22 cellular contexts compared by ENCODE assay signal in genomic region chrX:38612281-38612680, GRCh38. TPM values are rescaled to one million over a fixed set of nuclear protein-coding genes. Genes with fewer than 3 reads are reported as not detected.
"Had no signal": no experiment of that assay in that cellular context is flagged by ENCODE, and none has a peak within 500 bp of the region (broad histone marks: within the 10 kb centered on the region; RNA-seq: fewer than 3 reads in every experiment).

No MANE protein-coding gene starts in this region.

- H3K9me3 ChIP-seq: left ventricle myocardium inferior, pancreas, thyroid gland had no signal

- H3K36me3 ChIP-seq: left ventricle myocardium inferior, pancreas, thyroid gland had no signal

- DNase-seq: activated CD4-positive, alpha-beta memory T cell treated with anti-CD3 and anti-CD28 coated beads, Interleukin-2, amount 10 ng/mL, durations not matched to agents 7 days and 5 days; activated CD4-positive, alpha-beta T cell treated with anti-CD3 and anti-CD28 coated beads, Interleukin-2, amount 10 ng/mL, durations not matched to agents 24 days and 14 days; activated effector memory CD4-positive, alpha-beta T cell treated with anti-CD3 and anti-CD28 coated beads, Interleukin-2, amount 50 U/mL, for 16 hours; activated naive CD4-positive, alpha-beta T cell treated with anti-CD3 and anti-CD28 coated beads, Interleukin-2, amount 50 U/mL, for 16 hours; activated T-cell treated with anti-CD3 and anti-CD28 coated beads for 4 hours; dermis blood vessel endothelial cell; effector CD8-positive, alpha-beta T cell; erythroblast; foreskin fibroblast; immature natural killer cell; kidney glomerular epithelial cell; left ventricle myocardium inferior; pancreas; stimulated activated CD4-positive, alpha-beta T cell treated with anti-CD3 and anti-CD28 coated beads, Interleukin-2, amount 100 ng/mL, for 48 hours; stimulated activated naive CD4-positive, alpha-beta T cell treated with Interleukin-2 at 50 U/mL for 16 hours had no signal

- H3K36me3 Mint-ChIP-seq: immature natural killer cell; natural killer cell treated with Interleukin-12 subunit alpha and Interleukin-12 subunit beta and Interleukin-15 and Interleukin-18, amount 100 ng/mL, for 72 hours had no signal

- H3K27ac Mint-ChIP-seq: activated CD4-positive, alpha-beta memory T cell treated with anti-CD3 and anti-CD28 coated beads, Interleukin-2, amount 10 ng/mL, durations not matched to agents 7 days and 5 days; activated CD4-positive, alpha-beta T cell treated with anti-CD3 and anti-CD28 coated beads, Interleukin-2, amount 10 ng/mL, durations not matched to agents 24 days and 14 days; immature natural killer cell; natural killer cell treated with Interleukin-12 subunit alpha and Interleukin-12 subunit beta and Interleukin-15 and Interleukin-18, amount 100 ng/mL, for 72 hours had no signal

- H3K4me1 Mint-ChIP-seq: activated CD4-positive, alpha-beta memory T cell treated with anti-CD3 and anti-CD28 coated beads, Interleukin-2, amount 10 ng/mL, durations not matched to agents 7 days and 5 days; activated CD4-positive, alpha-beta T cell treated with anti-CD3 and anti-CD28 coated beads, Interleukin-2, amount 10 ng/mL, durations not matched to agents 24 days and 14 days; immature natural killer cell had no signal

- H3K4me3 ChIP-seq: left ventricle myocardium inferior, pancreas, thyroid gland had no signal

- H3K9me3 Mint-ChIP-seq: activated CD4-positive, alpha-beta memory T cell treated with anti-CD3 and anti-CD28 coated beads, Interleukin-2, amount 10 ng/mL, durations not matched to agents 7 days and 5 days; activated CD4-positive, alpha-beta T cell treated with anti-CD3 and anti-CD28 coated beads, Interleukin-2, amount 10 ng/mL, durations not matched to agents 24 days and 14 days; immature natural killer cell; natural killer cell treated with Interleukin-12 subunit alpha and Interleukin-12 subunit beta and Interleukin-15 and Interleukin-18, amount 100 ng/mL, for 72 hours had no signal

- ATAC-seq: activated CD4-positive, CD25-positive, alpha-beta regulatory T cell treated with anti-CD3 and anti-CD28 coated beads, Interleukin-2, amount 50 U/mL, for 24 hours; natural killer cell treated with Interleukin-12 subunit alpha and Interleukin-12 subunit beta and Interleukin-15 and Interleukin-18, amount 100 ng/mL, for 72 hours; pancreas; sciatic nerve had no signal

- H3K4me1 ChIP-seq: pancreas had no signal

- H3K27me3 ChIP-seq: thyroid gland had no signal

- H3K4me3 Mint-ChIP-seq: activated CD4-positive, alpha-beta memory T cell treated with anti-CD3 and anti-CD28 coated beads, Interleukin-2, amount 10 ng/mL, durations not matched to agents 7 days and 5 days; activated CD4-positive, alpha-beta T cell treated with anti-CD3 and anti-CD28 coated beads, Interleukin-2, amount 10 ng/mL, durations not matched to agents 24 days and 14 days; immature natural killer cell; natural killer cell treated with Interleukin-12 subunit alpha and Interleukin-12 subunit beta and Interleukin-15 and Interleukin-18, amount 100 ng/mL, for 72 hours had no signal

- H3K27ac ChIP-seq: left ventricle myocardium inferior, pancreas, thyroid gland, VCaP had no signal

RNA-seq across cellular contexts. Expression of gene TSPAN7, which starts 50.9 kb away (rescaled TPM):
- total RNA-seq: activated CD4-positive, alpha-beta T cell treated with anti-CD3 and anti-CD28 coated beads, Interleukin-2, amount 10 ng/mL, durations not matched to agents 24 days and 14 days; fibroblast of lung; natural killer cell treated with Interleukin-12 subunit alpha and Interleukin-12 subunit beta and Interleukin-15 and Interleukin-18, amount 100 ng/mL, for 72 hours; T-helper 2 cell treated with Interferon-gamma antibody and Interleukin-4, amounts not matched to agents 100 ng/mL and 5 ng/mL, for 36 hours had no signal
